In genomic region chr17:56675876-56676660, GRCh38 we compare ENCODE assay signal across 19 cellular contexts.
DNase-seq lines count a peak whose midpoint lies in the region; ATAC-seq, FAIRE-seq and TF ChIP-seq lines count a peak whose summit lies in the region.
"Had no signal": no experiment of that assay in that cellular context is flagged by ENCODE, and none has a peak within 500 bp of the region (broad histone marks: within the 10 kb centered on the region; RNA-seq: fewer than 3 reads in every experiment).

No MANE protein-coding gene starts in this region.

- peaks cover 24% of the 10 kb centered on the region for H3K4me1 Mint-ChIP-seq in activated CD4-positive, alpha-beta T cell treated with anti-CD3 and anti-CD28 coated beads for 36 hours

- H3K27me3 ChIP-seq in PC-9 (ENCODE audit: insufficient read depth, low read depth), result no peaks in the 10 kb centered on the region

- no TSS peak for BruUV-seq in PC-9 (replicated peaks; lab: Mats Ljungman, UMichigan)

- H3K4me1 ChIP-seq in PC-9 (replicated peaks; ENCODE audit: insufficient read depth), result peaks cover 92% of the 10 kb centered on the region
- no peaks in the 10 kb centered on the region for H3K4me1 ChIP-seq in kidney (ENCODE audit: control insufficient read depth in 1 of 2, insufficient read depth in 1 of 2, low read depth in 1 of 2, low read length in 2 of 2)

- CTCF ChIA-PET in activated CD4-positive, alpha-beta T cell treated with anti-CD3 and anti-CD28 coated beads for 36 hours (lab: Charles Lee), result interaction anchor here (1.0 to 1.5 kb wide), 6 partner anchors 18 to 104 kb away, joined by 3 to 7 read pairs (median 6); partner anchors contain the start of gene NOG
- CTCF ChIA-PET in PC-9 (lab: Charles Lee), result interaction anchor here (1.4 to 2.9 kb wide), 2 partner anchors 40 kb away, joined by 3 to 11 read pairs; no protein-coding TSS in a partner anchor

- H4K20me1 ChIP-seq in PC-9 (ENCODE audit: insufficient read depth), result no peaks in the 10 kb centered on the region

- H3K27me3 Mint-ChIP-seq in activated CD4-positive, alpha-beta T cell treated with anti-CD3 and anti-CD28 coated beads for 36 hours, result peaks cover 43% of the 10 kb centered on the region

- no peak overlapping the region for H3K27ac Mint-ChIP-seq in activated CD4-positive, alpha-beta T cell treated with anti-CD3 and anti-CD28 coated beads for 36 hours

- TF ChIP-seq POLR2A in GM18505 (IDR thresholded peaks at IDR 0.05; ENCODE audit: borderline replicate concordance, extremely low read depth, insufficient read depth, insufficient read length), result no peak

- H3K9ac ChIP-seq in kidney (ENCODE audit: low read length in 2 of 2), result no peak overlapping the region

- peak; percentile 13 for ATAC-seq in activated CD4-positive, alpha-beta T cell treated with anti-CD3 and anti-CD28 coated beads for 36 hours
- peak; percentile 25 for ATAC-seq in stimulated activated naive CD8-positive, alpha-beta T cell treated with anti-CD3 and anti-CD28 coated beads, Interleukin-15, Interleukin-2, amounts not matched to agents 100 U/mL and 50 U/mL, for 24 hours
- ATAC-seq in GM18505 (IDR thresholded peaks at IDR 0.05; ENCODE audit: unreplicated experiment), result no peak
- ATAC-seq: Panc1 had no signal

- intact Hi-C loops in activated CD4-positive, alpha-beta T cell treated with anti-CD3 and anti-CD28 coated beads for 36 hours (cut with DNase I, micrococcal nuclease), result no loop called here
- intact Hi-C loops in PC-9 (cut with micrococcal nuclease; ENCODE audit: unreplicated experiment) (no loop called here), kidney (cut with DNase I) (no loop called here)

- H3K4me3 Mint-ChIP-seq in activated CD4-positive, alpha-beta T cell treated with anti-CD3 and anti-CD28 coated beads for 36 hours, result no peak overlapping the region

- H3K36me3 Mint-ChIP-seq in activated CD4-positive, alpha-beta T cell treated with anti-CD3 and anti-CD28 coated beads for 36 hours (ENCODE audit: low read depth), result no peaks in the 10 kb centered on the region

- in situ Hi-C loops in GM13977 (cut with MboI; ENCODE audit: low pct_unique_long_range_greater_than_20kb, low sequenced_read_pairs, unreplicated experiment), result no loop called here

- no peak for FAIRE-seq in kidney (lab: Jason Lieb, UNC)
- FAIRE-seq: GM19239, H54 had no signal

- POLR2A ChIA-PET in activated CD4-positive, alpha-beta T cell treated with anti-CD3 and anti-CD28 coated beads for 36 hours (lab: Charles Lee), result no interaction called here
- POLR2A ChIA-PET in PC-9 (lab: Charles Lee; ENCODE audit: unreplicated experiment), result no interaction called here

- H3K4me3 ChIP-seq in Jurkat, Clone E6-1 (ENCODE audit: low read length), result no peak overlapping the region
- H3K4me3 ChIP-seq in PC-9 (no peak overlapping the region), kidney (ENCODE audit: low read length in 2 of 2) (no peak overlapping the region)

- H3K79me2 ChIP-seq in PC-9 (ENCODE audit: low read depth), result no peaks in the 10 kb centered on the region

- 0 out of 2 replicates have a peak overlapping the region, but pooled peaks have one; percentile 3 for H3K27ac ChIP-seq in PC-9
- H3K27ac ChIP-seq in kidney (ENCODE audit: low read depth in 2 of 2, low read length in 2 of 2), result no peak overlapping the region
- H3K27ac ChIP-seq: C4-2B had no signal

- H3K9me2 ChIP-seq in PC-9 (ENCODE audit: insufficient read depth), result no peaks in the 10 kb centered on the region

- no peak for TF ChIP-seq CTCF in PC-9 (conservative IDR thresholded peaks at IDR 0.05)
- no peak for TF ChIP-seq CTCF in GM13977 (IDR thresholded peaks at IDR 0.05; ENCODE audit: extremely low read depth, insufficient read depth, missing control alignments)
- TF ChIP-seq CTCF in kidney (IDR thresholded peaks at IDR 0.05; ENCODE audit: borderline replicate concordance, extremely low read depth, insufficient read depth), result no peak

- no peak overlapping the region for H2AFZ ChIP-seq in PC-9

- no peaks in the 10 kb centered on the region for H3K36me3 ChIP-seq in PC-9 (ENCODE audit: low read depth)
- no peaks in the 10 kb centered on the region for H3K36me3 ChIP-seq in kidney (ENCODE audit: control insufficient read depth in 1 of 2, insufficient read depth in 2 of 2, low read length in 2 of 2)

- DNase-seq in activated CD4-positive, alpha-beta T cell treated with anti-CD3 and anti-CD28 coated beads for 36 hours, result no peak
- no peak for DNase-seq in activated CD4-positive, alpha-beta T cell treated with anti-CD3 and anti-CD28 coated beads, Interleukin-2, amount 50 U/mL, for 1 hour
- peak; percentile 60 for DNase-seq in Jurkat, Clone E6-1 (ENCODE audit: low read depth, low spot score)
- DNase-seq in PC-9, result no peak
- no peak for DNase-seq in stimulated activated naive CD8-positive, alpha-beta T cell treated with anti-CD3 and anti-CD28 coated beads, Interleukin-15, Interleukin-2, amounts not matched to agents 100 U/mL and 50 U/mL, for 24 hours
- no peak for DNase-seq in GM13977 (ENCODE audit: low spot score)
- DNase-seq in kidney, result no peak
- DNase-seq: 8988T, DMS 273 treated with DMSO at 0.1 percent for 48 hours, MV-4-11, NCI-H1417 treated with DMSO at 0.1 percent for 48 hours, NCI-H2029, NCI-H2171, NCI-H510A had no signal

- peaks cover 57% of the 10 kb centered on the region for H3F3A ChIP-seq in PC-9 (ENCODE audit: insufficient read depth, low read depth)

- H3K9me3 ChIP-seq in PC-9 (ENCODE audit: insufficient read depth, low read depth), result no peaks in the 10 kb centered on the region
- H3K9me3 ChIP-seq in kidney (ENCODE audit: control insufficient read depth in 1 of 2, low read length in 2 of 2), result no peaks in the 10 kb centered on the region

- H3K9me3 Mint-ChIP-seq in activated CD4-positive, alpha-beta T cell treated with anti-CD3 and anti-CD28 coated beads for 36 hours (ENCODE audit: low read depth), result no peaks in the 10 kb centered on the region

- H3K4me2 ChIP-seq in PC-9, result peak overlapping the region; percentile 1; the same call in 1 of the 2 replicates
